ENCODE assay signal across 11 cellular contexts in the genomic region with DNA sequence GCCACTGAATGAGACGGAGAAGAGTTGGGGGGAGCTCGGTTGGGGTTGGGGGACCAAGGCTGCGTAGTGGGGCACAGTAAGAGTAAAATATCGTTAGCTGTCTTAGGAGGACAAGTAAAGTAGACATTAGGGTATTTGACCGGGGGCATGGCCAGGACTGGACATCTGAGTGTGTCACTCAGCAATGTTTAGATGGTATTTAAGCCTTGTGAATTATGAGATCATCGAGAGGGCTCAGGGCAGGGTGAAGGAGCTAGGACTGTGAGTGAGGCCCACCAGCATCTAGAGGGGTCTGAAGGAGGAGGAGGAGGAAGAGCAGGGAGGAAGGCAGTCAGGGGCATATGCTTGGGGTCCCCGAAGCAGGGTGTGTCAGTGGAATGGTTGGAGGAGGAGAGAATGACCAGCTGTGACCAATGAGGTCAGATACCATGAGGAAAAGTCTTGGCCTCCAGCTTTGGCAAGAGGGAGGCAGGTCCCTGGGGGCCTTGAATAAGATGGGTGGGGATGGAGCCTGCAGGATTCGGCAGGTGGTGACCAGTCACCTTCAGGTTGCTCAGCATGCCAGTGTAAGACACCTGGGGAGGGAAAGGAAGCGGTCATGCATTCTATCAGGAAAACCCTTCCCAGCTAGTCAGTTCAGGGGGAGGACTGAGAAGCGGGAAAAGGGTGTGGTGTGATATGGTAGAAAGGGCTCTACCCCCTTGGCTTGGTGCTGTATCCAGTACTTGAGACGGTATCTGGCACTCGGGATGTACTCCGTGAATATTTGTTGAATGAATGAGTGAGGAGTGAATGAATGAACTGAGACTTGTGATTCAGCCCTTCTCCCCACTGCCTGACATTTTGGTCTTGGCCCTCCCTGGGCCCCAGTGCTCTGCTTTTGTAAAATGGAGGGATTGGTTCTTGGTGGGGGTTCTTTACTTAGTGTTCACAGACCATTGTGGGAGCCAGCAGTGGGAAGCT. TPM values are rescaled to one million over a fixed set of nuclear protein-coding genes. Genes with fewer than 3 reads are reported as not detected.
DNase-seq lines count a peak whose midpoint lies in the region; TF ChIP-seq lines count a peak whose summit lies in the region.
"Had no signal": no experiment of that assay in that cellular context is flagged by ENCODE, and none has a peak within 500 bp of the region (broad histone marks: within the 10 kb centered on the region; RNA-seq: fewer than 3 reads in every experiment).

No MANE protein-coding gene starts in this region.

- H3K9me3 ChIP-seq in HUES48 (ENCODE audit: control insufficient read depth, insufficient read depth, low read length) (no peaks in the 10 kb centered on the region), smooth muscle cell (replicated peaks; ENCODE audit: low read depth) (no peaks in the 10 kb centered on the region), neuronal stem cell (replicated peaks in 1 of 2; ENCODE audit: control insufficient read depth in 2 of 2, insufficient read depth in 1 of 2, low read depth in 1 of 2, low read length in 2 of 2) (no peaks in the 10 kb centered on the region)
- H3K9me3 ChIP-seq: pancreas had no signal

- H2AK5ac ChIP-seq in neuronal stem cell (ENCODE audit: low read depth, low read length) = no peak overlapping the region

- 87% methylated on average over 13 of the region's 13 CpGs for WGBS in smooth muscle cell (ENCODE audit: low lambda C conversion rate)
- no CpG with 5 or more reads among the region's 13 CpGs for WGBS in neuronal stem cell (ENCODE audit: extremely low coverage in 2 of 2, insufficient read length in 2 of 2, insufficient replicate concordance in 1 of 2), 2 donors

- H2BK12ac ChIP-seq in neuronal stem cell (ENCODE audit: low read length) = no peak overlapping the region

- no peak overlapping the region for H2BK15ac ChIP-seq in neuronal stem cell (ENCODE audit: low read length)

- H3K4me1 ChIP-seq in HUES48 (ENCODE audit: control insufficient read depth, insufficient read depth, low read length) (peaks cover 40% of the 10 kb centered on the region), smooth muscle cell (ENCODE audit: low read depth) (peaks cover 71% of the 10 kb centered on the region), neuronal stem cell (ENCODE audit: control insufficient read depth in 2 of 2, insufficient read depth in 1 of 2, low read depth in 1 of 2, low read length in 2 of 2) (peaks cover 37 to 56% of the 10 kb centered on the region in 2 donors)

- peaks cover 27% of the 10 kb centered on the region for H3K36me3 Mint-ChIP-seq in activated T-helper 2 cell treated with anti-CD3 and anti-CD28 coated beads, Interferon-gamma antibody, Interleukin-2, Interleukin-4, amounts not matched to agents 10 μg/mL and 5 μg/mL and 100 μg/mL, durations not matched to agents 14 hours and 24 hours and 36 hours (ENCODE audit: low read depth)
- H3K36me3 Mint-ChIP-seq in glutamatergic neuron (ENCODE audit: unreplicated experiment) = peaks cover 12% of the 10 kb centered on the region

- peak overlapping the region; percentile 21 for H3K27ac ChIP-seq in HUES48 (ENCODE audit: low read depth, low read length)
- peak overlapping the region; percentile 99 for H3K27ac ChIP-seq in smooth muscle cell (ENCODE audit: low read depth)
- H3K27ac ChIP-seq in neuronal stem cell (replicated peaks; ENCODE audit: low read length) = no peak overlapping the region

- peak overlapping the region; percentile 49 for H3K27ac Mint-ChIP-seq in activated T-helper 2 cell treated with anti-CD3 and anti-CD28 coated beads, Interferon-gamma antibody, Interleukin-2, Interleukin-4, amounts not matched to agents 10 μg/mL and 5 μg/mL and 100 μg/mL, durations not matched to agents 14 hours and 24 hours and 36 hours
- peak overlapping the region; percentile 78 for H3K27ac Mint-ChIP-seq in glutamatergic neuron (ENCODE audit: unreplicated experiment)

- H2BK120ac ChIP-seq in neuronal stem cell (ENCODE audit: low read depth, low read length) = no peak overlapping the region

- H4K8ac ChIP-seq in neuronal stem cell (ENCODE audit: low read depth, low read length) = no peak overlapping the region

- no peak overlapping the region for H2BK5ac ChIP-seq in neuronal stem cell (ENCODE audit: low read length)

- peaks cover 4% of the 10 kb centered on the region; the same call in 1 of the 2 replicates for H3K36me3 ChIP-seq in HUES48 (ENCODE audit: control insufficient read depth, insufficient read depth, low read length)
- H3K36me3 ChIP-seq in smooth muscle cell (ENCODE audit: low read depth) = no peaks in the 10 kb centered on the region
- H3K36me3 ChIP-seq in neuronal stem cell (replicated peaks in 1 of 2; ENCODE audit: control insufficient read depth in 2 of 2, insufficient read depth in 2 of 2, low read length in 2 of 2) = peaks cover 7 to 57% of the 10 kb centered on the region in 2 donors
- H3K36me3 ChIP-seq: pancreas had no signal

- H3K4me3 Mint-ChIP-seq in activated T-helper 2 cell treated with anti-CD3 and anti-CD28 coated beads, Interferon-gamma antibody, Interleukin-2, Interleukin-4, amounts not matched to agents 10 μg/mL and 5 μg/mL and 100 μg/mL, durations not matched to agents 14 hours and 24 hours and 36 hours (ENCODE audit: low read depth) = no peak overlapping the region
- no peak overlapping the region for H3K4me3 Mint-ChIP-seq in glutamatergic neuron (ENCODE audit: unreplicated experiment)

- H3K4me2 ChIP-seq in smooth muscle cell (peak overlapping the region; percentile 70), neuronal stem cell (ENCODE audit: insufficient read depth, low read length, poor library complexity, severe bottlenecking) (no peak overlapping the region)

- no peak overlapping the region for H3K18ac ChIP-seq in neuronal stem cell (ENCODE audit: low read length)

- DNase-seq in activated T-helper 2 cell treated with anti-CD3 and anti-CD28 coated beads, Interferon-gamma antibody, Interleukin-2, Interleukin-4, amounts not matched to agents 10 μg/mL and 5 μg/mL and 100 μg/mL, durations not matched to agents 14 hours and 24 hours and 36 hours (ENCODE audit: low spot score) = no peak
- DNase-seq in glutamatergic neuron = no peak
- no peak for DNase-seq in smooth muscle cell (lab: John Stamatoyannopoulos, UW; ENCODE audit: unreplicated experiment)
- DNase-seq in NOMO-1 (lab: John Stamatoyannopoulos, UW; ENCODE audit: unreplicated experiment in 2 of 2) = no peak
- DNase-seq in neuronal stem cell (ENCODE audit: low spot score) = no peak
- DNase-seq in DMS79 (lab: John Stamatoyannopoulos, UW) = no peak
- DNase-seq: hippocampal formation; NCI-H187 treated with DMSO at 0.1 percent for 48 hours; stimulated activated CD8-positive, alpha-beta memory T cell treated with anti-CD3 and anti-CD28 coated beads, Interleukin-4, amount 100 ng/mL, for 48 hours had no signal

- H3F3A ChIP-seq in smooth muscle cell (ENCODE audit: low read depth) = peaks cover 38% of the 10 kb centered on the region

- H3K23ac ChIP-seq in neuronal stem cell (ENCODE audit: low read depth, low read length, poor library complexity) = no peak overlapping the region

- no peak overlapping the region for H3K4ac ChIP-seq in neuronal stem cell (ENCODE audit: low read length)

- H3K9ac ChIP-seq in HUES48 (ENCODE audit: low read depth, low read length) (no peak overlapping the region), smooth muscle cell (ENCODE audit: low read depth) (peak overlapping the region; percentile 55), neuronal stem cell (ENCODE audit: low read depth, low read length, poor library complexity) (no peak overlapping the region)

- H3K27me3 ChIP-seq in HUES48 (ENCODE audit: control insufficient read depth, insufficient read depth, low read length) = no peaks in the 10 kb centered on the region
- H3K27me3 ChIP-seq in smooth muscle cell (ENCODE audit: low read depth) = no peaks in the 10 kb centered on the region
- no peaks in the 10 kb centered on the region for H3K27me3 ChIP-seq in neuronal stem cell (ENCODE audit: control insufficient read depth in 3 of 3, insufficient read depth in 3 of 3, low read depth in 1 of 3, low read length in 3 of 3)
- H3K27me3 ChIP-seq: pancreas had no signal

- peaks cover 70% of the 10 kb centered on the region for H3K4me1 Mint-ChIP-seq in activated T-helper 2 cell treated with anti-CD3 and anti-CD28 coated beads, Interferon-gamma antibody, Interleukin-2, Interleukin-4, amounts not matched to agents 10 μg/mL and 5 μg/mL and 100 μg/mL, durations not matched to agents 14 hours and 24 hours and 36 hours (ENCODE audit: low read depth)
- H3K4me1 Mint-ChIP-seq in glutamatergic neuron (ENCODE audit: low read depth, unreplicated experiment) = peaks cover 58% of the 10 kb centered on the region

- H3K79me2 ChIP-seq in smooth muscle cell (ENCODE audit: low read depth) = peaks cover 40% of the 10 kb centered on the region

- intact Hi-C loops in activated T-helper 2 cell treated with anti-CD3 and anti-CD28 coated beads, Interferon-gamma antibody, Interleukin-2, Interleukin-4, amounts not matched to agents 10 μg/mL and 5 μg/mL and 100 μg/mL, durations not matched to agents 14 hours and 24 hours and 36 hours (cut with micrococcal nuclease) = no loop called here

- no peaks in the 10 kb centered on the region for H3K9me3 Mint-ChIP-seq in activated T-helper 2 cell treated with anti-CD3 and anti-CD28 coated beads, Interferon-gamma antibody, Interleukin-2, Interleukin-4, amounts not matched to agents 10 μg/mL and 5 μg/mL and 100 μg/mL, durations not matched to agents 14 hours and 24 hours and 36 hours
- H3K9me3 Mint-ChIP-seq in glutamatergic neuron (ENCODE audit: unreplicated experiment) = peaks cover 15% of the 10 kb centered on the region

- no peak overlapping the region for H4K91ac ChIP-seq in neuronal stem cell (ENCODE audit: low read depth, low read length, poor library complexity)

- H2AFZ ChIP-seq in smooth muscle cell (ENCODE audit: low read depth) = no peak overlapping the region
- H2AFZ ChIP-seq in neuronal stem cell (ENCODE audit: low read length) = no peak overlapping the region

- no peak overlapping the region for H3K14ac ChIP-seq in neuronal stem cell (ENCODE audit: low read length)

- peaks cover 4% of the 10 kb centered on the region for H4K20me1 ChIP-seq in smooth muscle cell (ENCODE audit: low read depth)

- H3K27me3 Mint-ChIP-seq in activated T-helper 2 cell treated with anti-CD3 and anti-CD28 coated beads, Interferon-gamma antibody, Interleukin-2, Interleukin-4, amounts not matched to agents 10 μg/mL and 5 μg/mL and 100 μg/mL, durations not matched to agents 14 hours and 24 hours and 36 hours (ENCODE audit: low read depth) = no peaks in the 10 kb centered on the region
- peaks cover 12% of the 10 kb centered on the region for H3K27me3 Mint-ChIP-seq in glutamatergic neuron (ENCODE audit: unreplicated experiment)

- H3K4me3 ChIP-seq in HUES48 (ENCODE audit: low read depth, low read length) = no peak overlapping the region
- no peak overlapping the region for H3K4me3 ChIP-seq in smooth muscle cell
- no peak overlapping the region for H3K4me3 ChIP-seq in neuronal stem cell (ENCODE audit: low read length in 2 of 2)
- H3K4me3 ChIP-seq: pancreas had no signal

- TF ChIP-seq CTCF in glutamatergic neuron (IDR thresholded peaks at IDR 0.05; ENCODE audit: partially characterized antibody, unreplicated experiment) (no peak), smooth muscle cell (IDR thresholded peaks at IDR 0.05; ENCODE audit: borderline replicate concordance, insufficient read depth, poor library complexity, severe bottlenecking) (no peak)

- peaks cover 21% of the 10 kb centered on the region for H3K79me1 ChIP-seq in neuronal stem cell (ENCODE audit: low read depth, low read length)

RNA-seq across cellular contexts. Expression of a gene that starts 34.8 kb away (rescaled TPM):
- 0.05 TPM in 1 of 2 replicates, not detected in the other for total RNA-seq in activated T-helper 2 cell treated with anti-CD3 and anti-CD28 coated beads, Interferon-gamma antibody, Interleukin-2, Interleukin-4, amounts not matched to agents 10 μg/mL and 5 μg/mL and 100 μg/mL, durations not matched to agents 14 hours and 24 hours and 36 hours
- total RNA-seq in glutamatergic neuron (ENCODE audit: unreplicated experiment) (0.12 TPM), smooth muscle cell (0.13 and 0.40 TPM in 2 replicates)
- polyA plus RNA-seq in smooth muscle cell = not detected in 2 replicates
- polyA plus RNA-seq in neuronal stem cell (2013, experiment 1 of 2) = 0.04 TPM
- polyA plus RNA-seq in neuronal stem cell (2013, experiment 2 of 2) = 0.04 TPM
- total RNA-seq: pancreas had no signal

RNA-seq across cellular contexts. Expression of a gene that starts 48.8 kb away (rescaled TPM):
- total RNA-seq in activated T-helper 2 cell treated with anti-CD3 and anti-CD28 coated beads, Interferon-gamma antibody, Interleukin-2, Interleukin-4, amounts not matched to agents 10 μg/mL and 5 μg/mL and 100 μg/mL, durations not matched to agents 14 hours and 24 hours and 36 hours = 45.4 and 51.1 TPM in 2 replicates
- total RNA-seq in glutamatergic neuron (ENCODE audit: unreplicated experiment) (141 TPM), smooth muscle cell (39.8 and 42.7 TPM in 2 replicates)
- 46.3 and 82.5 TPM in 2 replicates for polyA plus RNA-seq in smooth muscle cell
- 80.2 TPM for polyA plus RNA-seq in neuronal stem cell (2013, experiment 1 of 2)
- 80.5 TPM for polyA plus RNA-seq in neuronal stem cell (2013, experiment 2 of 2)
